ENCODE assay signal across 11 cellular contexts in the genomic region with DNA sequence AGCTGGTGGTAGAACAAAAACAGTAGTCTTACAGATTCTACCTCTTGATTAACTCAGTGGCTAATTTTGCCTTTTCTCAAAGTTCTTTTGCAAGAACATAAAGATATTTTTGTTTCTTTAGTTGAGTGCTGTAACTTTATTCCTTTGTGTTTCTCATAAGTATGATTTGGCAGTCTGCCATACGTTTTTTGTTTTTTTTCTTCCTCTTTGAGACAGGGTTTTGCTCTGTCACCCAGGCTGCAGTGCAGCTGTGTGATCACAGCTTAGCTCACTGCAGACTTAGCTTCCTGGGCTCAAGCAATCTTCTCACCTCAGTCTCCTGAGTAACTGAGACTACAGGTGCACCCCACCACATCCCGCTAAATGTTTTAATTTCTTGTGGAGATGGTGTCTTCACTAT. TPM values are rescaled to one million over a fixed set of nuclear protein-coding genes. Genes with fewer than 3 reads are reported as not detected.
DNase-seq lines count a peak whose midpoint lies in the region; ATAC-seq and FAIRE-seq lines count a peak whose summit lies in the region.
"Had no signal": no experiment of that assay in that cellular context is flagged by ENCODE, and none has a peak within 500 bp of the region (broad histone marks: within the 10 kb centered on the region; RNA-seq: fewer than 3 reads in every experiment).

No MANE protein-coding gene starts in this region.

- H3K9me3 Mint-ChIP-seq in CD4-positive, alpha-beta memory T cell: no peaks in the 10 kb centered on the region
- H3K9me3 Mint-ChIP-seq in activated CD8-positive, alpha-beta memory T cell treated with anti-CD3 and anti-CD28 coated beads, Interleukin-2, amount 10 ng/mL, durations not matched to agents 7 days and 5 days (ENCODE audit: low read depth): no peaks in the 10 kb centered on the region
- H3K9me3 Mint-ChIP-seq: T-helper 2 cell treated with Interferon-gamma antibody and Interleukin-4, amounts not matched to agents 5 μg/mL and 100 μg/mL, for 36 hours had no signal

- H3K27me3 ChIP-seq in small intestine (ENCODE audit: control insufficient read depth in 2 of 2, insufficient read depth in 2 of 2, low read length in 2 of 2): no peaks in the 10 kb centered on the region
- H3K27me3 ChIP-seq in CD4-positive, alpha-beta memory T cell (ENCODE audit: insufficient read depth, low read length): no peaks in the 10 kb centered on the region

- H3K9me3 ChIP-seq in small intestine (ENCODE audit: control insufficient read depth, low read depth): no peaks in the 10 kb centered on the region
- no peaks in the 10 kb centered on the region for H3K9me3 ChIP-seq in CD4-positive, alpha-beta memory T cell (ENCODE audit: control insufficient read depth in 1 of 2, low read length in 2 of 2)

- intact Hi-C loops in CD4-positive, alpha-beta memory T cell (cut with micrococcal nuclease): no loop called here

- peaks cover 2 to 7% of the 10 kb centered on the region in 2 donors for H3K4me1 ChIP-seq in small intestine (ENCODE audit: control insufficient read depth in 2 of 2, insufficient read depth in 1 of 2, low read depth in 1 of 2, low read length in 1 of 2)
- no peaks in the 10 kb centered on the region for H3K4me1 ChIP-seq in CD4-positive, alpha-beta memory T cell (ENCODE audit: insufficient read depth, low read length)

- no peak for FAIRE-seq in small intestine (lab: Jason Lieb, UNC)

- no peaks in the 10 kb centered on the region for H3K27me3 Mint-ChIP-seq in CD4-positive, alpha-beta memory T cell
- H3K27me3 Mint-ChIP-seq in activated CD8-positive, alpha-beta memory T cell treated with anti-CD3 and anti-CD28 coated beads, Interleukin-2, amount 10 ng/mL, durations not matched to agents 7 days and 5 days: no peaks in the 10 kb centered on the region

- no peak for ATAC-seq in GM18517 (IDR thresholded peaks at IDR 0.05; ENCODE audit: unreplicated experiment)
- no peak for ATAC-seq in activated CD8-positive, alpha-beta memory T cell treated with anti-CD3 and anti-CD28 coated beads, Interleukin-2, amount 10 ng/mL, durations not matched to agents 7 days and 5 days

- no peaks in the 10 kb centered on the region for H3K4me1 Mint-ChIP-seq in CD4-positive, alpha-beta memory T cell
- peaks cover 1% of the 10 kb centered on the region for H3K4me1 Mint-ChIP-seq in activated CD8-positive, alpha-beta memory T cell treated with anti-CD3 and anti-CD28 coated beads, Interleukin-2, amount 10 ng/mL, durations not matched to agents 7 days and 5 days
- H3K4me1 Mint-ChIP-seq: B cell had no signal

- POLR2A ChIA-PET in CD4-positive, alpha-beta memory T cell (lab: Charles Lee; ENCODE audit: partially characterized antibody): interaction anchor here (1.5 kb wide), 1 partner anchor 10 kb away, joined by 3 read pairs; no protein-coding TSS in a partner anchor

- whole genome bisulfite sequencing in small intestine, 3 donors: 36 to 47% (median 42%) methylated on average over 2 of the region's 2 CpGs

- peaks cover 0 to 5% of the 10 kb centered on the region in 2 donors for H3K36me3 ChIP-seq in small intestine (ENCODE audit: control insufficient read depth in 2 of 2, insufficient read depth in 2 of 2, low read length in 2 of 2)
- H3K36me3 ChIP-seq in CD4-positive, alpha-beta memory T cell (ENCODE audit: insufficient read depth, low read length): no peaks in the 10 kb centered on the region

- H3K27ac ChIP-seq in epithelial cell of prostate: peak overlapping the region; percentile 66
- peak overlapping the region in 1 of 2 donors; percentile 57 for H3K27ac ChIP-seq in small intestine (ENCODE audit: low read depth in 1 of 2, low read length in 1 of 2)
- H3K27ac ChIP-seq in CD4-positive, alpha-beta memory T cell (ENCODE audit: low read depth, low read length): no peak overlapping the region

- no peak overlapping the region for H3K4me3 ChIP-seq in small intestine (ENCODE audit: low read depth in 1 of 2, low read length in 2 of 2)
- no peak overlapping the region for H3K4me3 ChIP-seq in CD4-positive, alpha-beta memory T cell (ENCODE audit: low read length in 2 of 2)

- H3K36me3 Mint-ChIP-seq in CD4-positive, alpha-beta memory T cell: peaks cover 0 to 17% of the 10 kb centered on the region in 2 donors
- H3K36me3 Mint-ChIP-seq in activated CD8-positive, alpha-beta memory T cell treated with anti-CD3 and anti-CD28 coated beads, Interleukin-2, amount 10 ng/mL, durations not matched to agents 7 days and 5 days: no peaks in the 10 kb centered on the region

- DNase-seq in SIG-M5 treated with dmso at 0.1 percent for 504 hours (lab: John Stamatoyannopoulos, UW; ENCODE audit: unreplicated experiment) (peak; percentile 54), SIG-M5 (lab: John Stamatoyannopoulos, UW) (no peak), OCI-M1 (lab: John Stamatoyannopoulos, UW) (peak; percentile 86), epithelial cell of prostate (ENCODE audit: low read depth, low spot score) (no peak), small intestine (peak; percentile 55)
- no peak for DNase-seq in CD4-positive, alpha-beta memory T cell
- no peak for DNase-seq in activated CD8-positive, alpha-beta memory T cell treated with anti-CD3 and anti-CD28 coated beads, Interleukin-2, amount 10 ng/mL, durations not matched to agents 7 days and 5 days
- DNase-seq: cerebellar nuclear complex had no signal

- no peak overlapping the region for H3K4me3 Mint-ChIP-seq in CD4-positive, alpha-beta memory T cell
- no peak overlapping the region for H3K4me3 Mint-ChIP-seq in activated CD8-positive, alpha-beta memory T cell treated with anti-CD3 and anti-CD28 coated beads, Interleukin-2, amount 10 ng/mL, durations not matched to agents 7 days and 5 days
- H3K4me3 Mint-ChIP-seq: B cell; T-helper 2 cell treated with Interferon-gamma antibody and Interleukin-4, amounts not matched to agents 5 μg/mL and 100 μg/mL, for 36 hours had no signal

- CTCF ChIA-PET in CD4-positive, alpha-beta memory T cell (lab: Charles Lee; ENCODE audit: partially characterized antibody): interaction anchor here (1.7 kb wide), 1 partner anchor 107 kb away, joined by 3 read pairs; no protein-coding TSS in a partner anchor
- CTCF ChIA-PET in activated CD8-positive, alpha-beta memory T cell treated with anti-CD3 and anti-CD28 coated beads, Interleukin-2, amount 10 ng/mL, durations not matched to agents 7 days and 5 days (lab: Charles Lee): no interaction called here

- peak overlapping the region in 1 of 7 donors; percentile 37 for H3K27ac Mint-ChIP-seq in CD4-positive, alpha-beta memory T cell
- no peak overlapping the region for H3K27ac Mint-ChIP-seq in activated CD8-positive, alpha-beta memory T cell treated with anti-CD3 and anti-CD28 coated beads, Interleukin-2, amount 10 ng/mL, durations not matched to agents 7 days and 5 days
- H3K27ac Mint-ChIP-seq: B cell; T-helper 2 cell treated with Interferon-gamma antibody and Interleukin-4, amounts not matched to agents 5 μg/mL and 100 μg/mL, for 36 hours had no signal

RNA-seq across cellular contexts. Expression of gene B3GNT5, which starts 22.4 kb away (rescaled TPM):
- 10 to 100 TPM; 23.4 to 47.9 (median 42.7) TPM for polyA plus RNA-seq in small intestine
- under 1 TPM; 0.25 to 0.41 TPM for total RNA-seq in CD4-positive, alpha-beta memory T cell
- under 1 TPM; 0.08 to 0.53 TPM for polyA plus RNA-seq in CD4-positive, alpha-beta memory T cell
- 1 to 10 TPM in 1 of 2 experiments, under 1 TPM in 1; 0.26 to 1.3 TPM for total RNA-seq in activated CD8-positive, alpha-beta memory T cell treated with anti-CD3 and anti-CD28 coated beads, Interleukin-2, amount 10 ng/mL, durations not matched to agents 7 days and 5 days

Comparison
In these comparisons a context has a peak if more than half of its experiments do, and no peak if none do; other contexts are left out.
1. DNase-seq: peak in SIG-M5 treated with dmso at 0.1 percent for 504 hours (single experiment), OCI-M1 (single experiment) and small intestine (single experiment); none in SIG-M5 (single experiment), epithelial cell of prostate (single experiment), CD4-positive, alpha-beta memory T cell (0 of 5) and activated CD8-positive, alpha-beta memory T cell treated with anti-CD3 and anti-CD28 coated beads, Interleukin-2, amount 10 ng/mL, durations not matched to agents 7 days and 5 days (single experiment).